In the genomic region with DNA sequence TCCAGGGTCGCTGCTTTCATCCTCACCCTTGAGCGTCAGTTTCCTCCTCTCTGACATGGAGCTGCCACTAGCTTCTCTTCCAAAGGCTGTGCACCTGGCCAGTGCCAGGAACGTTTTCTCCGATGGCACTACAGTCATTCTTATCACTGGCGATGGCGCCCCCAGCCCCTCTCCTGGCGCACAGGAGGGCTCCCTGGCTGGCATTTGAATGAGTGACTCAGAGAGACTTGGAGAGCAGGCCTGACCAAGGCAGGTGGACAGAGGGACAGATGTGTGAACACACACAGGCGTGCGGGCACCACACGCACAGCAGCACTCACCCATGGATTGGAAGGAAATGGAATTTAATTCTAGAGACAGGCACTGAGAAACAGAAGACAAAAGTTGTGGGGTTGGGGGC, we compare ENCODE assay signal across 27 cellular contexts.
"Had no signal": no experiment of that assay in that cellular context is flagged by ENCODE, and none has a peak within 500 bp of the region (broad histone marks: within the 10 kb centered on the region; RNA-seq: fewer than 3 reads in every experiment).

No MANE protein-coding gene starts in this region.

- H3K36me3 ChIP-seq: adrenal gland, ascending aorta, brain microvascular endothelial cell, colonic mucosa, WERI-Rb-1 had no signal

- DNase-seq: activated B cell treated with CpG ODN at 0.5 μM for 24 hours; activated CD4-positive, alpha-beta T cell treated with anti-CD3 and anti-CD28 coated beads for 48 hours; activated CD4-positive, alpha-beta T cell treated with anti-CD3 and anti-CD28 coated beads, Interleukin-2, amount 50 U/mL, for 1 hour; activated CD4-positive, alpha-beta T cell treated with anti-CD3 and anti-CD28 coated beads, Interleukin-2, amount 50 U/mL, for 48 hours; activated CD8-positive, alpha-beta memory T cell treated with anti-CD3 and anti-CD28 coated beads for 24 hours; activated CD8-positive, alpha-beta T cell treated with anti-CD3 and anti-CD28 coated beads for 36 hours; activated effector memory CD4-positive, alpha-beta T cell treated with Interleukin-2 at 50 U/mL for 16 hours; activated naive CD4-positive, alpha-beta T cell treated with anti-CD3 and anti-CD28 coated beads for 36 hours; activated naive CD8-positive, alpha-beta T cell treated with anti-CD3 and anti-CD28 coated beads for 36 hours; activated naive CD8-positive, alpha-beta T cell treated with anti-CD3 and anti-CD28 coated beads, Interleukin-2, amount 50 U/mL, for 24 hours; activated T-cell treated with anti-CD3 and anti-CD28 coated beads, Interleukin-2, amount 50 U/mL, for 4 hours; adrenal gland; amygdala; brain microvascular endothelial cell; colonic mucosa; effector CD8-positive, alpha-beta T cell; foreskin fibroblast; head of caudate nucleus; SW 1271; T-cell; T-helper 17 cell; T1000; WERI-Rb-1 had no signal

- H3K4me1 ChIP-seq: adrenal gland, ascending aorta, colonic mucosa had no signal

- H3K27ac ChIP-seq: adrenal gland, ascending aorta, brain microvascular endothelial cell, colonic mucosa, WERI-Rb-1 had no signal

- H3K4me3 ChIP-seq: adrenal gland, ascending aorta, colonic mucosa had no signal

- ATAC-seq: activated CD4-positive, CD25-positive, alpha-beta regulatory T cell treated with anti-CD3 and anti-CD28 coated beads, Interleukin-2, amount 50 U/mL, for 24 hours; activated CD8-positive, alpha-beta T cell treated with anti-CD3 and anti-CD28 coated beads for 36 hours; activated naive CD8-positive, alpha-beta T cell treated with anti-CD3 and anti-CD28 coated beads, Interleukin-2, amount 50 U/mL, for 24 hours; activated T-cell treated with anti-CD3 and anti-CD28 coated beads, Interleukin-2, amount 50 U/mL, for 4 hours; activated T-helper 17 cell treated with anti-CD3 and anti-CD28 coated beads, Interleukin-2, amount 50 U/mL, for 72 hours; esophagus mucosa; T-cell; T-helper 17 cell had no signal

- H3K27me3 ChIP-seq: adrenal gland, ascending aorta, colonic mucosa had no signal

- H3K9me3 ChIP-seq: adrenal gland, ascending aorta, colonic mucosa had no signal
